9 cellular contexts compared by ENCODE assay signal in the genomic region with DNA sequence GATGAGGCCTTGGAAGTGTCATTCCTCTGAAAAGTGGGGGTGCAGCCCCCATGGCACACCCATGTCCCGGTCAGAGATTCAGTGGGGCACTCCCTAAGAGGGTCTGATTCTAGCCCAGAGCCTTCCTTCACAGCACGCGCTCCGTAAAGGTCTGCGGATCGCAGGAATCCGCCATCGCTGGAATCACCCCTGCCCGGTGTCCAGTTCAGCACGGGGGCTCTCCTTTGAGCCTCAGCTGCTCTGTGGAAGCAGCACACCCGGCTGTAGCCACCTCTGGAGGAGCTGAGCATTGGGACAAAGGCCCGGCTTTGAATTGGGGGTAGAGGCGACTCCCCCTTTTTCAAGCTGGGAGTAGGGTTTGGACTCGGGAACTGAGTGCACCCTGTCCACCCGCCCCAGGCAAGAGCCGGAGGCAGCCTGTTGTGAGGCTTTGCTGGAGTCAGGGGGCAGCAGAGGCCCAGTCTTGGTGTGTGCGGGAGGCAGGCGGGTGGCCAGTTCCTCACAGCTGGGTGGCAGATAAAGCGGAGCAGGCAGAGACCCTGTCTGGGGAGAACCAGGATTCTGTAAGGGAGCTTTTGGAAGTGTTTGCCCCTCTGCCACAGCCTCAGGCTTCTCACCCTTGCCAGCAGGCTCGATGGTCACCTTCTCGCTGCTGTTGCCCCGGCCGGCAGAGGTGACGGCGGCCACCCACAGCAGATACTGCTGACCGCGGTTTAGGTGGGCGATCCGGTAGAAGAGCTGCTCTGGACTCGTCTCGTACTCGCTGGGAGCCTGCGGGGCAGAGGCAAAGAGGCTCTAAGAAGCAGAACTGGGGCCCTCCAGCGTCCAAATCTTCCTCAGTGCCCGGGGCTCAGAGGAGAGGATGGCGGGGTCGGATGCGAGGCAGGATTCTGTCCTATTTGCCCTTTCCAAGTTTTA.
A peak's percentile ranks its signal among the peaks of the same experiment; 100 is the strongest.
DNase-seq lines count a peak whose midpoint lies in the region; ATAC-seq, FAIRE-seq and TF ChIP-seq lines count a peak whose summit lies in the region.
"Had no signal": no experiment of that assay in that cellular context is flagged by ENCODE, and none has a peak within 500 bp of the region (broad histone marks: within the 10 kb centered on the region; RNA-seq: fewer than 3 reads in every experiment).

No MANE protein-coding gene starts in this region.

- ATAC-seq in psoas muscle (peak; percentile 49 to 65 (median 62)), GM18505 (IDR thresholded peaks at IDR 0.05; ENCODE audit: unreplicated experiment) (no peak)

- intact Hi-C loops in head of caudate nucleus (cut with DNase I), result loop anchor here (5.0 kb wide), 1 partner anchor 374 kb away; no protein-coding TSS in a partner anchor
- intact Hi-C loops in psoas muscle (cut with DNase I), result no loop called here
- intact Hi-C loops in ascending aorta (cut with DNase I), result no loop called here

- H3K27me3 ChIP-seq in psoas muscle (ENCODE audit: insufficient read depth in 3 of 3, low read length in 2 of 3) (peaks cover 0 to 42% (median 1%) of the 10 kb centered on the region in 3 donors), ascending aorta (no peaks in the 10 kb centered on the region)

- peak; percentile 25 for TF ChIP-seq CTCF in psoas muscle (IDR thresholded peaks at IDR 0.05)
- peak in 1 of 3 experiments; percentile 37 for TF ChIP-seq CTCF in ascending aorta (IDR thresholded peaks at IDR 0.05)

- H3K4me1 ChIP-seq in psoas muscle (no peaks in the 10 kb centered on the region), ascending aorta (no peaks in the 10 kb centered on the region)

- no peak for TF ChIP-seq POLR2A in GM18505 (IDR thresholded peaks at IDR 0.05; ENCODE audit: borderline replicate concordance, extremely low read depth, insufficient read depth, insufficient read length)

- H3K36me3 ChIP-seq in psoas muscle (ENCODE audit: insufficient read depth in 1 of 2, low read depth in 1 of 2) (no peaks in the 10 kb centered on the region), ascending aorta (no peaks in the 10 kb centered on the region)

- H3K4me3 ChIP-seq in psoas muscle, result no peak overlapping the region
- H3K4me3 ChIP-seq in ascending aorta, result no peak overlapping the region

- H3K9me3 ChIP-seq in psoas muscle (no peaks in the 10 kb centered on the region), ascending aorta (no peaks in the 10 kb centered on the region)

- DNase-seq in DMS53 treated with DMSO at 0.1 percent for 48 hours (lab: John Stamatoyannopoulos, UW; ENCODE audit: unreplicated experiment) (peak; percentile 38), HTR-8/SVneo (ENCODE audit: insufficient read length, low spot score) (peak; percentile 69), SK-N-DZ (ENCODE audit: low spot score) (peak; percentile 77), head of caudate nucleus (peak; percentile 62 to 90 (median 81)), psoas muscle (peak in 1 of 2 donors; percentile 64), ascending aorta (ENCODE audit: low spot score in 2 of 2) (no peak)
- DNase-seq in effector CD4-positive, alpha-beta T cell, result no peak
- DNase-seq: naive B cell had no signal

- whole genome bisulfite sequencing in psoas muscle, 3 donors, result 37 to 45% (median 38%) methylated on average over 38 of the region's 38 CpGs

- FAIRE-seq in HTR-8/SVneo (lab: Jason Lieb, UNC), result no peak

- no peak overlapping the region for H3K27ac ChIP-seq in psoas muscle
- no peak overlapping the region for H3K27ac ChIP-seq in ascending aorta

Comparison
In these comparisons a context has a peak if more than half of its experiments do, and no peak if none do; other contexts are left out.
1. DNase-seq: peak in DMS53 treated with DMSO at 0.1 percent for 48 hours (single experiment), HTR-8/SVneo (single experiment), SK-N-DZ (single experiment) and head of caudate nucleus (42 of 42); none in effector CD4-positive, alpha-beta T cell (single experiment) and ascending aorta (0 of 2).